In the genomic region with DNA sequence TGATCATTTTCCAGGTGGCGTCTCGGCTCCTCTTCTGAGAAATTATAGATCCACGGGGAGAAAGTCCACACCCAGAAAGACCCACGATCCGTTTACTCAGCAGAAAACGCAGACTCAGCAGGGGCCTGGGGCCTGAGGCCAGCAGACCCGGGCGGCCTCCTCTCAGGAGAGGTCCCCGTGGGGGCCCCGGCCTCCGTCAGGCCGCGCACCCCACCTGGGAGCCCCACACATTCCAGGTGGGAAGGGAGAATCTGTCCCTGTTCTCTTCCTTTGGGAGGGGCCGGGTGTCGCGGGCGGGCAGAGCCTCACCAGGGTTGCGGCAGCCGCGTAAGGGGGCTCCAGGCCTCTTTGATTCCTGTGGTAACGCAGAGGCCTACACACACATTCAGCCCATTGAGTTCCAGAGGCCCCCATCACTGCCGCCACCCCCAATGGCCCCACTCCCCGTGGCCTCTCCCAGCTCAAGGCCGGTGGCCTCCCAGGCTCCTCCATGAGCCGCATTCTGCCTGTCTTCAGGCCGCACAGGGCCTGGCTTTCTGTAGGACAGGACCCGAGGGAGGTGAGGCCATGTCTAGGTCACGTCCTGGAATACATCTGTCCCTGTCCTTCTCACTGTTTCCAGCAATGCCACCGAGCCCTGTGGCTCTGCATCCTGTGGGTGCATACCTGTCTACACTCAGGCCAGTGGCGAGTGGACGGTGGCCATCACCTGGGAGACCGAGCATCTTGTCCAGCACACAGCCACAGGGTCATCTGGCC, we compare ENCODE assay signal across 19 cellular contexts. TPM values are rescaled to one million over a fixed set of nuclear protein-coding genes. Genes with fewer than 3 reads are reported as not detected.
DNase-seq lines count a peak whose midpoint lies in the region; ATAC-seq, FAIRE-seq and TF ChIP-seq lines count a peak whose summit lies in the region.
"Had no signal": no experiment of that assay in that cellular context is flagged by ENCODE, and none has a peak within 500 bp of the region (broad histone marks: within the 10 kb centered on the region; RNA-seq: fewer than 3 reads in every experiment).

No MANE protein-coding gene starts in this region.

- H2BK12ac ChIP-seq in H1 (ENCODE audit: low read depth, low read length), result no peak overlapping the region

- TF ChIP-seq RAD21 in H1 (IDR thresholded peaks at IDR 0.05 in 1 of 2, conservative IDR thresholded peaks at IDR 0.05 in 1 of 2; ENCODE audit: low read depth in 2 of 2, low read length in 2 of 2), result no peak

- CTCF ChIA-PET in H1 (lab: Charles Lee; ENCODE audit: partially characterized antibody), result interaction anchor here (1.3 kb wide), 1 partner anchor 28 kb away, joined by 4 read pairs; no protein-coding TSS in a partner anchor

- WGBS in H1 (ENCODE audit: extremely low coverage in 1 of 2, insufficient coverage in 1 of 2, insufficient read length in 1 of 2, insufficient replicate concordance in 2 of 2, low coverage in 1 of 2, low lambda C conversion rate in 2 of 2, missing lambda C conversion rate in 1 of 2), 2 experiments, result 90% methylated on average over 26 of the region's 32 CpGs; no CpG with 5 or more reads in 1 of the 2 experiments
- WGBS in right lobe of liver (ENCODE audit: insufficient coverage, low coverage, low lambda C conversion rate, missing lambda C conversion rate), result 37% methylated on average over 9 of the region's 32 CpGs
- WGBS in stomach, 5 donors, result 60 to 80% (median 69%) methylated on average over 24 to 32 of the region's 32 CpGs

- no peak overlapping the region for H4K91ac ChIP-seq in H1 (replicated peaks; ENCODE audit: insufficient read length, low read length)

- H3K9ac ChIP-seq in H1 (replicated peaks in 1 of 4; ENCODE audit: extremely low read depth in 1 of 4, low read depth in 3 of 4, low read length in 3 of 4), result no peak overlapping the region

- no peak overlapping the region for H3K27ac ChIP-seq in H1 (ENCODE audit: low read depth, low read length)
- H3K27ac ChIP-seq in right lobe of liver, result peak overlapping the region in 1 of 3 donors; percentile 31
- H3K27ac ChIP-seq in stomach, result peak overlapping the region; percentile 73 to 75 (median 74)

- H3K27me3 ChIP-seq in H1 (replicated peaks in 1 of 4; ENCODE audit: control insufficient read depth in 3 of 4, extremely low read depth in 1 of 4, insufficient read depth in 3 of 4, low read length in 3 of 4), result no peaks in the 10 kb centered on the region
- H3K27me3 ChIP-seq in right lobe of liver, result no peaks in the 10 kb centered on the region
- no peaks in the 10 kb centered on the region for H3K27me3 ChIP-seq in stomach
- H3K27me3 ChIP-seq: BE2C had no signal

- no peak overlapping the region for H2BK20ac ChIP-seq in H1 (ENCODE audit: low read length)

- POLR2A ChIA-PET in H1 (lab: Charles Lee; ENCODE audit: partially characterized antibody), result interaction anchor here (1.0 to 3.3 kb wide), 4 partner anchors 13 to 32 kb away, joined by 3 to 19 read pairs (median 4); partner anchors contain the start of genes EME2, FAHD1, HAGH and MRPS34

- TF ChIP-seq CTCF in H1 (IDR thresholded peaks at IDR 0.05; ENCODE audit: control extremely low read depth in 1 of 3, insufficient read depth in 1 of 3, low read depth in 1 of 3, low read length in 3 of 3) (no peak), right lobe of liver (IDR thresholded peaks at IDR 0.05) (no peak), stomach (IDR thresholded peaks at IDR 0.05) (no peak)

- no peak overlapping the region for H3K56ac ChIP-seq in H1 (replicated peaks; ENCODE audit: insufficient read length, low read depth, low read length)

- intact Hi-C loops in left cardiac atrium (cut with DNase I) (no loop called here), cardiac septum (cut with DNase I) (no loop called here), right lobe of liver (cut with DNase I) (no loop called here), stomach (cut with DNase I; ENCODE audit: low total_unique reads) (no loop called here)

- no peak overlapping the region for H4K8ac ChIP-seq in H1 (ENCODE audit: extremely low read depth, insufficient read depth, low read length)

- no peaks in the 10 kb centered on the region for H3K27me3 Mint-ChIP-seq in stimulated activated naive B cell treated with anti-CD40 and anti-IgM and Interleukin-4, amounts not matched to agents 10 μg/mL and 1 μg/mL and 100 μg/mL, for 72 hours
- H3K27me3 Mint-ChIP-seq: CD4-positive, alpha-beta T cell had no signal

- H3K4me1 ChIP-seq in H1 (replicated peaks in 1 of 4; ENCODE audit: control insufficient read depth in 3 of 4, insufficient read depth in 4 of 4, low read length in 3 of 4), result no peaks in the 10 kb centered on the region
- H3K4me1 ChIP-seq in right lobe of liver, result peaks cover 0 to 38% (median 6%) of the 10 kb centered on the region in 4 donors
- H3K4me1 ChIP-seq in stomach, result peaks cover 14 to 29% (median 22%) of the 10 kb centered on the region in 4 donors
- H3K4me1 ChIP-seq: BE2C, Caco-2 had no signal

- no peak overlapping the region for H3K18ac ChIP-seq in H1 (ENCODE audit: extremely low read depth, low read length)

- H3K4me3 ChIP-seq in H1 (ENCODE audit: extremely low read depth in 1 of 4, insufficient read depth in 2 of 4, low read depth in 3 of 4, low read length in 4 of 4), result no peak overlapping the region
- H3K4me3 ChIP-seq in right lobe of liver, result peak overlapping the region in 2 of 3 donors; percentile 73 to 74
- peak overlapping the region in 1 of 4 donors; percentile 29 for H3K4me3 ChIP-seq in stomach

- H2AFZ ChIP-seq in H1 (ENCODE audit: low read length), result no peak overlapping the region

- H2BK120ac ChIP-seq in H1 (replicated peaks; ENCODE audit: low read depth, low read length), result no peak overlapping the region

- DNase-seq in left cardiac atrium (peak; percentile 8), cardiac septum (ENCODE audit: low spot score) (no peak), H1 (ENCODE audit: low read depth in 1 of 2, low spot score in 2 of 2) (no peak), right lobe of liver (peak in 1 of 3 donors; percentile 24), stomach (no peak)
- DNase-seq in stimulated activated naive B cell treated with anti-CD40 and anti-IgM and Interleukin-4, amounts not matched to agents 10 μg/mL and 1 μg/mL and 100 μg/mL, for 72 hours, result no peak
- no peak for DNase-seq in activated CD4-positive, CD25-positive, alpha-beta regulatory T cell treated with anti-CD3 and anti-CD28 coated beads, Interleukin-2, amount 50 U/mL, for 72 hours
- no peak for DNase-seq in activated CD4-positive, alpha-beta T cell treated with anti-CD3 and anti-CD28 coated beads for 4 hours
- DNase-seq: BE2C; CD4-positive, alpha-beta T cell; GDM1; HCEC 1CT; KG1; MV-4-11; NCI-H774; OCI-M1 had no signal

- H3K23me2 ChIP-seq in H1 (ENCODE audit: low read depth, low read length), result no peaks in the 10 kb centered on the region

- no peak overlapping the region for H3K4ac ChIP-seq in H1 (replicated peaks; ENCODE audit: insufficient read length, low read depth, low read length)

- peaks cover 0 to 15% (median 0%) of the 10 kb centered on the region in 4 experiments; a peak in 2 of 8 replicates for H3K36me3 ChIP-seq in H1 (ENCODE audit: control insufficient read depth in 2 of 4, insufficient read depth in 4 of 4, low read length in 3 of 4)
- peaks cover 0 to 9% (median 2%) of the 10 kb centered on the region in 4 donors for H3K36me3 ChIP-seq in right lobe of liver
- H3K36me3 ChIP-seq in stomach, result peaks cover 0 to 27% (median 24%) of the 10 kb centered on the region in 4 donors

- no peak overlapping the region for H2BK15ac ChIP-seq in H1 (ENCODE audit: low read length)

- H3K79me2 ChIP-seq in H1 (ENCODE audit: control insufficient read depth in 1 of 2, insufficient read depth in 2 of 2, low read length in 2 of 2), result no peaks in the 10 kb centered on the region

- H3K36me3 Mint-ChIP-seq in stimulated activated naive B cell treated with anti-CD40 and anti-IgM and Interleukin-4, amounts not matched to agents 10 μg/mL and 1 μg/mL and 100 μg/mL, for 72 hours, result peaks cover 25 to 28% of the 10 kb centered on the region in 2 donors

- no peak overlapping the region for H3K23ac ChIP-seq in H1 (ENCODE audit: insufficient read length)

- H3K4me3 Mint-ChIP-seq in stimulated activated naive B cell treated with anti-CD40 and anti-IgM and Interleukin-4, amounts not matched to agents 10 μg/mL and 1 μg/mL and 100 μg/mL, for 72 hours, result no peak overlapping the region
- H3K4me3 Mint-ChIP-seq: CD4-positive, alpha-beta T cell had no signal

- no peak for FAIRE-seq in H1 (lab: Jason Lieb, UNC)

- ATAC-seq in left cardiac atrium, result no peak
- peak in 1 of 4 donors; percentile 3 for ATAC-seq in right lobe of liver
- ATAC-seq in stimulated activated naive B cell treated with anti-CD40 and anti-IgM and Interleukin-4, amounts not matched to agents 10 μg/mL and 1 μg/mL and 100 μg/mL, for 72 hours (replicated peaks), result no peak

- TF ChIP-seq POLR2A in H1 (IDR thresholded peaks at IDR 0.05; ENCODE audit: control extremely low read depth in 1 of 2, low read depth in 2 of 2, low read length in 2 of 2), result no peak
- TF ChIP-seq POLR2A in right lobe of liver (IDR thresholded peaks at IDR 0.05), result no peak
- no peak for TF ChIP-seq POLR2A in stomach (IDR thresholded peaks at IDR 0.05)

- H3K4me2 ChIP-seq in H1 (ENCODE audit: insufficient read depth in 1 of 2, low read depth in 2 of 2, low read length in 2 of 2), result no peak overlapping the region

- H3K27ac Mint-ChIP-seq in stimulated activated naive B cell treated with anti-CD40 and anti-IgM and Interleukin-4, amounts not matched to agents 10 μg/mL and 1 μg/mL and 100 μg/mL, for 72 hours, result no peak overlapping the region
- H3K27ac Mint-ChIP-seq: CD4-positive, alpha-beta T cell had no signal

- 0 out of 2 replicates have a peak overlapping the region, but pooled peaks have one; percentile 26 for H2BK5ac ChIP-seq in H1 (ENCODE audit: low read depth, low read length)

- no peaks in the 10 kb centered on the region for H3K4me1 Mint-ChIP-seq in stimulated activated naive B cell treated with anti-CD40 and anti-IgM and Interleukin-4, amounts not matched to agents 10 μg/mL and 1 μg/mL and 100 μg/mL, for 72 hours

- 0 out of 2 replicates have a peak overlapping the region, but pooled peaks have one; percentile 24 for H2AK5ac ChIP-seq in H1 (ENCODE audit: low read depth, low read length)

- H3K14ac ChIP-seq in H1 (ENCODE audit: insufficient read length), result no peak overlapping the region

- H4K20me1 ChIP-seq in H1 (replicated peaks in 1 of 2; ENCODE audit: control insufficient read depth in 1 of 2, insufficient read depth in 2 of 2, low read length in 2 of 2), result peaks cover 0 to 2% of the 10 kb centered on the region in 2 experiments

- H4K5ac ChIP-seq in H1 (ENCODE audit: insufficient read length, low read depth, low read length), result no peak overlapping the region

- H3K9me3 ChIP-seq in H1 (ENCODE audit: insufficient read depth in 2 of 2, low read depth in 1 of 2, low read length in 1 of 2) (peaks cover 18 to 20% of the 10 kb centered on the region in 2 experiments), right lobe of liver (no peaks in the 10 kb centered on the region), stomach (peaks cover 0 to 13% (median 9%) of the 10 kb centered on the region in 4 donors)

- TF ChIP-seq EP300 in H1 (IDR thresholded peaks at IDR 0.05; ENCODE audit: borderline replicate concordance in 1 of 2, low read depth in 2 of 2, low read length in 2 of 2) (no peak), stomach (IDR thresholded peaks at IDR 0.05) (no peak)

- peaks cover 9 to 11% of the 10 kb centered on the region in 2 donors for H3K9me3 Mint-ChIP-seq in stimulated activated naive B cell treated with anti-CD40 and anti-IgM and Interleukin-4, amounts not matched to agents 10 μg/mL and 1 μg/mL and 100 μg/mL, for 72 hours

- no peaks in the 10 kb centered on the region; the same call in 1 of the 2 replicates for H3K79me1 ChIP-seq in H1 (ENCODE audit: low read depth, low read length)

RNA-seq across cellular contexts. Expression of gene IGFALS, which starts 1.6 kb away (rescaled TPM):
- total RNA-seq in left cardiac atrium (not detected), cardiac septum (0.19 TPM), right lobe of liver (100 to 1,000 TPM in 1 of 6 experiments, 10 to 100 TPM in 5; 38.7 to 124 (median 85.3) TPM), stomach (10 to 100 TPM in 2 of 5 donors, 1 to 10 TPM in 2, not detected in 1; 2.9 to 24.6 (median 8.8) TPM)
- total RNA-seq in H1 (2021; fragmentation: NEBNext Ultra II Directional; extraction: Animal tissue kit (Norgen Biotek cat#: 25700)), result not detected in 2 replicates
- polyA plus RNA-seq in H1 (2011; rRNA removed) (0.03 TPM in 1 of 2 replicates, not detected in the other), stomach (10 to 100 TPM in 1 of 3 donors, 1 to 10 TPM in 2; 2.4 to 21.0 (median 6.0) TPM)
- 0.05 TPM for polyA plus RNA-seq in H1 (2011; cell fraction: cytosol; rRNA removed)
- polyA plus RNA-seq in H1 (2011; cell fraction: nucleus; rRNA removed), result 0.07 TPM
- polyA plus RNA-seq in H1 (2012, experiment 1 of 2), result 0.08 to 0.09 TPM in 2 of 4 replicates, not detected in the others
- polyA plus RNA-seq in H1 (2012, experiment 2 of 2), result not detected
- polyA plus RNA-seq in H1 (2013, experiment 1 of 2), result not detected
- not detected for polyA plus RNA-seq in H1 (2013, experiment 2 of 2)
- polyA minus RNA-seq in H1 (2011; rRNA and poly(A)+ RNA removed), result not detected in 2 replicates
- not detected for polyA minus RNA-seq in H1 (2011; cell fraction: cytosol; rRNA and poly(A)+ RNA removed)
- polyA minus RNA-seq in H1 (2011; cell fraction: nucleus; rRNA and poly(A)+ RNA removed), result not detected
- total RNA-seq: Caco-2, Daoy, RPMI7951 had no signal

RNA-seq across cellular contexts. Expression of gene NUBP2, which starts 12.3 kb away (rescaled TPM):
- total RNA-seq in left cardiac atrium, result 10 to 100 TPM; 32.5 to 33.6 TPM
- 32.3 TPM for total RNA-seq in cardiac septum
- total RNA-seq in H1 (2021; fragmentation: NEBNext Ultra II Directional; extraction: Animal tissue kit (Norgen Biotek cat#: 25700)), result 68.0 and 70.3 TPM in 2 replicates
- polyA plus RNA-seq in H1 (2011; rRNA removed), result 96.9 and 130 TPM in 2 replicates
- 101 TPM for polyA plus RNA-seq in H1 (2011; cell fraction: cytosol; rRNA removed)
- polyA plus RNA-seq in H1 (2011; cell fraction: nucleus; rRNA removed), result 141 TPM
- polyA plus RNA-seq in H1 (2012, experiment 1 of 2), result 44.7 to 70.3 TPM (median 69.2 TPM) in 4 replicates
- 80.2 TPM for polyA plus RNA-seq in H1 (2012, experiment 2 of 2)
- polyA plus RNA-seq in H1 (2013, experiment 1 of 2), result 65.6 TPM
- polyA plus RNA-seq in H1 (2013, experiment 2 of 2), result 61.2 TPM
- polyA minus RNA-seq in H1 (2011; rRNA and poly(A)+ RNA removed), result 13.2 and 13.3 TPM in 2 replicates
- polyA minus RNA-seq in H1 (2011; cell fraction: cytosol; rRNA and poly(A)+ RNA removed), result 37.4 TPM
- polyA minus RNA-seq in H1 (2011; cell fraction: nucleus; rRNA and poly(A)+ RNA removed), result 42.5 TPM
- total RNA-seq in right lobe of liver, result 10 to 100 TPM; 21.1 to 90.3 (median 32.6) TPM
- 100 to 1,000 TPM in 1 of 5 donors, 10 to 100 TPM in 4; 14.7 to 171 (median 54.8) TPM for total RNA-seq in stomach
- 10 to 100 TPM; 60.6 to 86.0 (median 74.7) TPM for polyA plus RNA-seq in stomach

RNA-seq across cellular contexts. Expression of gene SPSB3, which starts 12.7 kb away (rescaled TPM):
- total RNA-seq in left cardiac atrium, result 10 to 100 TPM; 25.9 to 27.7 TPM
- total RNA-seq in cardiac septum, result 24.2 TPM
- total RNA-seq in H1 (2021; fragmentation: NEBNext Ultra II Directional; extraction: Animal tissue kit (Norgen Biotek cat#: 25700)), result 22.5 and 25.3 TPM in 2 replicates
- 37.8 and 60.1 TPM in 2 replicates for polyA plus RNA-seq in H1 (2011; rRNA removed)
- 45.6 TPM for polyA plus RNA-seq in H1 (2011; cell fraction: cytosol; rRNA removed)
- 113 TPM for polyA plus RNA-seq in H1 (2011; cell fraction: nucleus; rRNA removed)
- 24.3 to 39.4 TPM (median 30.0 TPM) in 4 replicates for polyA plus RNA-seq in H1 (2012, experiment 1 of 2)
- polyA plus RNA-seq in H1 (2012, experiment 2 of 2), result 20.6 TPM
- polyA plus RNA-seq in H1 (2013, experiment 1 of 2), result 19.3 TPM
- polyA plus RNA-seq in H1 (2013, experiment 2 of 2), result 16.6 TPM
- polyA minus RNA-seq in H1 (2011; rRNA and poly(A)+ RNA removed), result 9.8 and 10.4 TPM in 2 replicates
- polyA minus RNA-seq in H1 (2011; cell fraction: cytosol; rRNA and poly(A)+ RNA removed), result 12.6 TPM
- 24.4 TPM for polyA minus RNA-seq in H1 (2011; cell fraction: nucleus; rRNA and poly(A)+ RNA removed)
- 10 to 100 TPM; 18.6 to 42.5 (median 34.5) TPM for total RNA-seq in right lobe of liver
- total RNA-seq in stomach, result 100 to 1,000 TPM in 1 of 5 donors, 10 to 100 TPM in 4; 22.2 to 186 (median 70.9) TPM
- 100 to 1,000 TPM in 1 of 3 donors, 10 to 100 TPM in 2; 54.2 to 111 (median 83.6) TPM for polyA plus RNA-seq in stomach

RNA-seq across cellular contexts. Expression of gene MRPS34, which starts 22.2 kb away (rescaled TPM):
- total RNA-seq in left cardiac atrium (10 to 100 TPM; 57.0 to 69.2 TPM), cardiac septum (63.4 TPM), right lobe of liver (10 to 100 TPM; 42.5 to 90.5 (median 52.9) TPM), stomach (100 to 1,000 TPM in 1 of 5 donors, 10 to 100 TPM in 4; 21.1 to 204 (median 64.7) TPM)
- total RNA-seq in H1 (2021; fragmentation: NEBNext Ultra II Directional; extraction: Animal tissue kit (Norgen Biotek cat#: 25700)), result 252 and 267 TPM in 2 replicates
- polyA plus RNA-seq in H1 (2011; rRNA removed) (168 and 250 TPM in 2 replicates), stomach (100 to 1,000 TPM; 120 to 155 (median 126) TPM)
- polyA plus RNA-seq in H1 (2011; cell fraction: cytosol; rRNA removed), result 256 TPM
- 198 TPM for polyA plus RNA-seq in H1 (2011; cell fraction: nucleus; rRNA removed)
- polyA plus RNA-seq in H1 (2012, experiment 1 of 2), result 193 to 245 TPM (median 224 TPM) in 4 replicates
- polyA plus RNA-seq in H1 (2012, experiment 2 of 2), result 253 TPM
- polyA plus RNA-seq in H1 (2013, experiment 1 of 2), result 216 TPM
- 235 TPM for polyA plus RNA-seq in H1 (2013, experiment 2 of 2)
- polyA minus RNA-seq in H1 (2011; rRNA and poly(A)+ RNA removed), result 35.3 and 37.0 TPM in 2 replicates
- 103 TPM for polyA minus RNA-seq in H1 (2011; cell fraction: cytosol; rRNA and poly(A)+ RNA removed)
- 46.1 TPM for polyA minus RNA-seq in H1 (2011; cell fraction: nucleus; rRNA and poly(A)+ RNA removed)

RNA-seq across cellular contexts. Expression of gene EME2, which starts 22.5 kb away (rescaled TPM):
- total RNA-seq in left cardiac atrium (10 to 100 TPM in 1 of 2 donors, 1 to 10 TPM in 1; 6.9 to 11.9 TPM), cardiac septum (14.9 TPM), right lobe of liver (10 to 100 TPM in 1 of 6 experiments, 1 to 10 TPM in 5; 3.8 to 11.1 (median 5.0) TPM), stomach (10 to 100 TPM in 4 of 5 donors, 1 to 10 TPM in 1; 8.8 to 94.1 (median 34.4) TPM)
- total RNA-seq in H1 (2021; fragmentation: NEBNext Ultra II Directional; extraction: Animal tissue kit (Norgen Biotek cat#: 25700)), result 19.3 and 19.7 TPM in 2 replicates
- polyA plus RNA-seq in H1 (2011; rRNA removed) (13.1 and 17.0 TPM in 2 replicates), stomach (1 to 10 TPM; 2.6 to 7.9 (median 6.9) TPM)
- 17.4 TPM for polyA plus RNA-seq in H1 (2011; cell fraction: cytosol; rRNA removed)
- polyA plus RNA-seq in H1 (2011; cell fraction: nucleus; rRNA removed), result 144 TPM
- polyA plus RNA-seq in H1 (2012, experiment 1 of 2), result 15.4 to 20.9 TPM (median 18.8 TPM) in 4 replicates
- 10.1 TPM for polyA plus RNA-seq in H1 (2012, experiment 2 of 2)
- 6.1 TPM for polyA plus RNA-seq in H1 (2013, experiment 1 of 2)
- 4.8 TPM for polyA plus RNA-seq in H1 (2013, experiment 2 of 2)
- 4.4 and 4.6 TPM in 2 replicates for polyA minus RNA-seq in H1 (2011; rRNA and poly(A)+ RNA removed)
- 8.2 TPM for polyA minus RNA-seq in H1 (2011; cell fraction: cytosol; rRNA and poly(A)+ RNA removed)
- polyA minus RNA-seq in H1 (2011; cell fraction: nucleus; rRNA and poly(A)+ RNA removed), result 33.1 TPM

Comparison
In these comparisons a context has a peak if more than half of its experiments do, and no peak if none do; other contexts are left out.
1. H3K4me3 ChIP-seq: peak in right lobe of liver (2 of 3); none in H1 (0 of 4).